Comparison of ENCODE assay signal across 19 cellular contexts in genomic region chr6:161225677-161226004, GRCh38. TPM values are rescaled to one million over a fixed set of nuclear protein-coding genes. Genes with fewer than 3 reads are reported as not detected.
A peak's percentile ranks its signal among the peaks of the same experiment; 100 is the strongest.
DNase-seq lines count a peak whose midpoint lies in the region; ATAC-seq and TF ChIP-seq lines count a peak whose summit lies in the region.
"Had no signal": no experiment of that assay in that cellular context is flagged by ENCODE, and none has a peak within 500 bp of the region (broad histone marks: within the 10 kb centered on the region; RNA-seq: fewer than 3 reads in every experiment).

No MANE protein-coding gene starts in this region.

- CTCF ChIA-PET in CD4-positive, alpha-beta memory T cell (lab: Charles Lee; ENCODE audit: partially characterized antibody): interaction anchor here (1.1 kb wide), 1 partner anchor 145 kb away, joined by 4 read pairs; no protein-coding TSS in a partner anchor
- CTCF ChIA-PET in PC-3 (lab: Charles Lee): no interaction called here

- no peak overlapping the region for H2AK5ac ChIP-seq in neuronal stem cell (ENCODE audit: low read depth, low read length)

- no peaks in the 10 kb centered on the region for H3K9me3 ChIP-seq in CD4-positive, alpha-beta memory T cell (ENCODE audit: control insufficient read depth in 1 of 2, low read length in 2 of 2)
- H3K9me3 ChIP-seq in PC-3 (ENCODE audit: low read length) (no peaks in the 10 kb centered on the region), neuronal stem cell (replicated peaks in 1 of 2; ENCODE audit: control insufficient read depth in 2 of 2, insufficient read depth in 1 of 2, low read depth in 1 of 2, low read length in 2 of 2) (no peaks in the 10 kb centered on the region), mucosa of descending colon (no peaks in the 10 kb centered on the region)
- H3K9me3 ChIP-seq: tibial artery had no signal

- intact Hi-C loops in CD4-positive, alpha-beta memory T cell (cut with micrococcal nuclease): no loop called here
- intact Hi-C loops in PC-3 (cut with micrococcal nuclease): loop anchor here (5.0 kb wide), 1 partner anchor 47 kb away; the partner anchor contains the start of gene AGPAT4
- intact Hi-C loops in mucosa of descending colon (cut with DNase I, micrococcal nuclease): no loop called here

- H3K14ac ChIP-seq in neuronal stem cell (ENCODE audit: low read length): no peak overlapping the region

- peaks cover 32 to 58% (median 49%) of the 10 kb centered on the region in 4 donors for H3K4me1 Mint-ChIP-seq in CD4-positive, alpha-beta memory T cell
- peaks cover 48% of the 10 kb centered on the region for H3K4me1 Mint-ChIP-seq in central memory CD8-positive, alpha-beta T cell

- no peaks in the 10 kb centered on the region for H4K20me1 ChIP-seq in PC-3 (ENCODE audit: low read length)

- no peak overlapping the region for H3K23ac ChIP-seq in neuronal stem cell (ENCODE audit: low read depth, low read length, poor library complexity)

- no peak overlapping the region for H4K8ac ChIP-seq in neuronal stem cell (ENCODE audit: low read depth, low read length)

- H3K9me2 ChIP-seq in PC-3 (replicated peaks; ENCODE audit: low read length): no peaks in the 10 kb centered on the region

- H2BK120ac ChIP-seq in neuronal stem cell (ENCODE audit: low read depth, low read length): no peak overlapping the region

- H3K4me3 Mint-ChIP-seq in CD4-positive, alpha-beta memory T cell: peak overlapping the region in 4 of 8 donors; percentile 28 to 46 (median 44)
- H3K4me3 Mint-ChIP-seq in central memory CD8-positive, alpha-beta T cell: peak overlapping the region; percentile 63
- H3K4me3 Mint-ChIP-seq: activated naive CD8-positive, alpha-beta T cell treated with anti-CD3 and anti-CD28 coated beads for 36 hours; stimulated activated memory B cell treated with anti-CD40 and anti-IgM and Interleukin-4, amounts not matched to agents 10 μg/mL and 1 μg/mL and 100 μg/mL, for 72 hours had no signal

- H3K27me3 Mint-ChIP-seq in CD4-positive, alpha-beta memory T cell: no peaks in the 10 kb centered on the region
- no peaks in the 10 kb centered on the region for H3K27me3 Mint-ChIP-seq in central memory CD8-positive, alpha-beta T cell
- H3K27me3 Mint-ChIP-seq: activated naive CD8-positive, alpha-beta T cell treated with anti-CD3 and anti-CD28 coated beads for 36 hours; stimulated activated memory B cell treated with anti-CD40 and anti-IgM and Interleukin-4, amounts not matched to agents 10 μg/mL and 1 μg/mL and 100 μg/mL, for 72 hours had no signal

- H3K4me1 ChIP-seq in CD4-positive, alpha-beta memory T cell (ENCODE audit: insufficient read depth, low read length): peaks cover 51% of the 10 kb centered on the region
- H3K4me1 ChIP-seq in PC-3 (ENCODE audit: insufficient read depth, low read length) (peaks cover 15% of the 10 kb centered on the region), neuronal stem cell (ENCODE audit: control insufficient read depth in 2 of 2, insufficient read depth in 1 of 2, low read depth in 1 of 2, low read length in 2 of 2) (peaks cover 13 to 15% of the 10 kb centered on the region in 2 donors), mucosa of descending colon (ENCODE audit: low read depth) (no peaks in the 10 kb centered on the region)
- H3K4me1 ChIP-seq: tibial artery had no signal

- ATAC-seq in PC-3 (no peak), mucosa of descending colon (no peak), GM19328 (IDR thresholded peaks at IDR 0.05; ENCODE audit: unreplicated experiment) (no peak)
- no peak for ATAC-seq in central memory CD8-positive, alpha-beta T cell (replicated peaks; ENCODE audit: extremely low read depth, poor library complexity, severe bottlenecking)
- ATAC-seq: Panc1, SK-N-SH treated with all-trans-retinoic acid at 6 μM for 48 hours had no signal

- no peaks in the 10 kb centered on the region for H3K79me2 ChIP-seq in PC-3 (ENCODE audit: low read length)

- no peak for TF ChIP-seq CTCF in PC-3 (conservative IDR thresholded peaks at IDR 0.05; ENCODE audit: low read depth, low read length)
- no peak for TF ChIP-seq CTCF in mucosa of descending colon (IDR thresholded peaks at IDR 0.05)

- H2BK5ac ChIP-seq in neuronal stem cell (ENCODE audit: low read length): no peak overlapping the region

- peak overlapping the region; percentile 25; the same call in 1 of the 2 replicates for H3K9ac ChIP-seq in PC-3 (ENCODE audit: low read length)
- H3K9ac ChIP-seq in neuronal stem cell (ENCODE audit: low read depth, low read length, poor library complexity): peak overlapping the region; percentile 24

- H3K9me3 Mint-ChIP-seq in CD4-positive, alpha-beta memory T cell: peaks cover 0 to 1% (median 0%) of the 10 kb centered on the region in 8 donors
- no peaks in the 10 kb centered on the region for H3K9me3 Mint-ChIP-seq in central memory CD8-positive, alpha-beta T cell

- no peaks in the 10 kb centered on the region for H3F3A ChIP-seq in PC-3 (ENCODE audit: low read length, unreplicated experiment)

- no peaks in the 10 kb centered on the region for H3K36me3 ChIP-seq in CD4-positive, alpha-beta memory T cell (ENCODE audit: insufficient read depth, low read length)
- H3K36me3 ChIP-seq in PC-3 (ENCODE audit: low read depth, low read length) (0 out of 2 replicates have a peak, but pooled peaks cover 7% of the 10 kb centered on the region), neuronal stem cell (replicated peaks in 1 of 2; ENCODE audit: control insufficient read depth in 2 of 2, insufficient read depth in 2 of 2, low read length in 2 of 2) (peaks cover 19 to 61% of the 10 kb centered on the region in 2 donors), mucosa of descending colon (ENCODE audit: low read depth) (no peaks in the 10 kb centered on the region)
- H3K36me3 ChIP-seq: tibial artery had no signal

- H3K27me3 ChIP-seq in CD4-positive, alpha-beta memory T cell (ENCODE audit: insufficient read depth, low read length): no peaks in the 10 kb centered on the region
- H3K27me3 ChIP-seq in PC-3 (ENCODE audit: low read length) (no peaks in the 10 kb centered on the region), neuronal stem cell (ENCODE audit: control insufficient read depth in 3 of 3, insufficient read depth in 3 of 3, low read depth in 1 of 3, low read length in 3 of 3) (no peaks in the 10 kb centered on the region)
- H3K27me3 ChIP-seq: tibial artery had no signal

- no peak for DNase-seq in CD4-positive, alpha-beta memory T cell
- no peak for DNase-seq in PC-3
- DNase-seq in central memory CD8-positive, alpha-beta T cell (ENCODE audit: low spot score in 2 of 2): no peak
- no peak for DNase-seq in neuronal stem cell (ENCODE audit: low spot score)
- DNase-seq in activated gamma-delta T cell (lab: John Stamatoyannopoulos, UW): no peak
- DNase-seq in mucosa of descending colon: no peak
- DNase-seq in SHP77 treated with DMSO at 0.1 percent for 48 hours (lab: John Stamatoyannopoulos, UW): no peak
- DNase-seq: activated naive CD8-positive, alpha-beta T cell treated with anti-CD3 and anti-CD28 coated beads for 36 hours; activated T-cell treated with anti-CD3 and anti-CD28 coated beads, Interleukin-2, amount 50 U/mL, for 1 hour; effector CD4-positive, alpha-beta T cell; glutamatergic neuron; NCI-H1930; NCI-H226; right cardiac atrium; tibial artery had no signal

- no peak overlapping the region for H3K18ac ChIP-seq in neuronal stem cell (ENCODE audit: low read length)

- no peak overlapping the region for H2BK12ac ChIP-seq in neuronal stem cell (ENCODE audit: low read length)

- no peak overlapping the region for H2AFZ ChIP-seq in PC-3 (ENCODE audit: low read length)
- H2AFZ ChIP-seq in neuronal stem cell (ENCODE audit: low read length): no peak overlapping the region

- H3K4me2 ChIP-seq in PC-3 (ENCODE audit: low read length): no peak overlapping the region
- H3K4me2 ChIP-seq in neuronal stem cell (ENCODE audit: insufficient read depth, low read length, poor library complexity, severe bottlenecking): no peak overlapping the region

- no peak overlapping the region for H3K4me3 ChIP-seq in CD4-positive, alpha-beta memory T cell (ENCODE audit: low read length in 2 of 2)
- H3K4me3 ChIP-seq in PC-3 (ENCODE audit: low read length) (no peak overlapping the region), neuronal stem cell (ENCODE audit: low read length in 2 of 2) (no peak overlapping the region), mucosa of descending colon (no peak overlapping the region)
- H3K4me3 ChIP-seq: tibial artery had no signal

- H3K79me1 ChIP-seq in neuronal stem cell (ENCODE audit: low read depth, low read length): peaks cover 12% of the 10 kb centered on the region

- no peak overlapping the region for H2BK15ac ChIP-seq in neuronal stem cell (ENCODE audit: low read length)

- BruUV-seq in PC-3 (replicated peaks; lab: Mats Ljungman, UMichigan): no TSS peak

- WGBS in neuronal stem cell (ENCODE audit: extremely low coverage in 2 of 2, insufficient read length in 2 of 2, insufficient replicate concordance in 1 of 2), 2 donors: no CpG with 5 or more reads among the region's 8 CpGs

- H4K91ac ChIP-seq in neuronal stem cell (ENCODE audit: low read depth, low read length, poor library complexity): no peak overlapping the region

- peaks cover 11 to 15% of the 10 kb centered on the region in 2 donors for H3K36me3 Mint-ChIP-seq in CD4-positive, alpha-beta memory T cell
- peaks cover 5% of the 10 kb centered on the region for H3K36me3 Mint-ChIP-seq in central memory CD8-positive, alpha-beta T cell (ENCODE audit: insufficient read depth)

- POLR2A ChIA-PET in CD4-positive, alpha-beta memory T cell (lab: Charles Lee; ENCODE audit: partially characterized antibody): interaction anchor here (1.2 kb wide), 1 partner anchor 233 kb away, joined by 7 read pairs; no protein-coding TSS in a partner anchor
- POLR2A ChIA-PET in PC-3 (lab: Charles Lee; ENCODE audit: unreplicated experiment): no interaction called here

- peak overlapping the region; percentile 9 for H3K27ac ChIP-seq in CD4-positive, alpha-beta memory T cell (ENCODE audit: low read depth, low read length)
- H3K27ac ChIP-seq in PC-3 (ENCODE audit: low read length) (peak overlapping the region; percentile 70), neuronal stem cell (replicated peaks; ENCODE audit: low read length) (no peak overlapping the region)
- H3K27ac ChIP-seq: tibial artery had no signal

- no peak overlapping the region for H3K4ac ChIP-seq in neuronal stem cell (ENCODE audit: low read length)

- H3K27ac Mint-ChIP-seq in CD4-positive, alpha-beta memory T cell: peak overlapping the region; percentile 90 to 97 (median 95)
- peak overlapping the region; percentile 94 for H3K27ac Mint-ChIP-seq in central memory CD8-positive, alpha-beta T cell (ENCODE audit: low read depth)
- H3K27ac Mint-ChIP-seq: activated naive CD8-positive, alpha-beta T cell treated with anti-CD3 and anti-CD28 coated beads for 36 hours had no signal

RNA-seq across cellular contexts. Expression of gene AGPAT4, which starts 48.2 kb away (rescaled TPM):
- 1 to 10 TPM; 3.6 to 4.3 TPM for total RNA-seq in CD4-positive, alpha-beta memory T cell
- polyA plus RNA-seq in CD4-positive, alpha-beta memory T cell: 1 to 10 TPM; 3.9 to 6.9 TPM
- total RNA-seq in PC-3 (2014; rRNA removed) (3.8 and 3.9 TPM in 2 replicates), mucosa of descending colon (10 to 100 TPM in 1 of 3 donors, 1 to 10 TPM in 2; 6.5 to 12.3 (median 7.3) TPM)
- polyA plus RNA-seq in neuronal stem cell (2013, experiment 1 of 2): 39.5 TPM
- 38.9 TPM for polyA plus RNA-seq in neuronal stem cell (2013, experiment 2 of 2)
